In genomic region chr2:44546469-44547127, GRCh38 we compare ENCODE assay signal across 24 cellular contexts.
DNase-seq lines count a peak whose midpoint lies in the region; ATAC-seq, FAIRE-seq and TF ChIP-seq lines count a peak whose summit lies in the region.
"Had no signal": no experiment of that assay in that cellular context is flagged by ENCODE, and none has a peak within 500 bp of the region (broad histone marks: within the 10 kb centered on the region; RNA-seq: fewer than 3 reads in every experiment).

No MANE protein-coding gene starts in this region.

- no peak overlapping the region for H2BK15ac ChIP-seq in mesenchymal stem cell (ENCODE audit: low read depth, poor library complexity, severe bottlenecking)

- in situ Hi-C loops in GM13977 (cut with MboI; ENCODE audit: low pct_unique_long_range_greater_than_20kb, low sequenced_read_pairs, unreplicated experiment), result no loop called here
- in situ Hi-C loops in GM12878 (cut with MboI), result no loop called here

- peak in 1 of 2 experiments; percentile 37; a peak in 1 of 4 replicates for TF ChIP-seq EP300 in GM12878 (IDR thresholded peaks at IDR 0.05; ENCODE audit: borderline replicate concordance in 1 of 2, control insufficient read depth in 1 of 2, low read depth in 2 of 2, low read length in 2 of 2)

- H3K18ac ChIP-seq in mesenchymal stem cell (ENCODE audit: low read depth in 1 of 2, low read length in 2 of 2), result no peak overlapping the region

- H3K4me2 ChIP-seq in GM12878 (ENCODE audit: control insufficient read depth, insufficient read depth) (no peak overlapping the region), mesenchymal stem cell (ENCODE audit: low read length, poor library complexity, severe bottlenecking) (no peak overlapping the region)

- H3K79me1 ChIP-seq in mesenchymal stem cell (replicated peaks; ENCODE audit: low read length, poor library complexity, severe bottlenecking), result peaks cover 7% of the 10 kb centered on the region

- no peak overlapping the region for H4K91ac ChIP-seq in mesenchymal stem cell (ENCODE audit: low read length)

- POLR2A ChIA-PET in GM12878 (lab: Charles Lee), result no interaction called here

- TF ChIP-seq RAD21 in GM12878 (IDR thresholded peaks at IDR 0.05; ENCODE audit: insufficient read depth, low read depth, low read length), result no peak

- intact Hi-C loops in GM12878 (cut with micrococcal nuclease; ENCODE audit: unreplicated experiment), result no loop called here

- H3K4ac ChIP-seq in mesenchymal stem cell (ENCODE audit: low read depth in 1 of 2, low read length in 2 of 2), result no peak overlapping the region

- H3K9ac ChIP-seq in GM12878 (ENCODE audit: control insufficient read depth, insufficient read depth, low read length), result no peak overlapping the region
- no peak overlapping the region for H3K9ac ChIP-seq in mesenchymal stem cell (ENCODE audit: low read length)

- H3K27ac ChIP-seq in GM12878 (ENCODE audit: control insufficient read depth, insufficient read depth), result no peak overlapping the region
- no peak overlapping the region for H3K27ac ChIP-seq in mesenchymal stem cell (ENCODE audit: low read length, poor library complexity, severe bottlenecking)
- H3K27ac ChIP-seq: ascending aorta, left lung, thoracic aorta had no signal

- H4K8ac ChIP-seq in mesenchymal stem cell (ENCODE audit: low read length), result no peak overlapping the region

- H3K27me3 ChIP-seq in BE2C, result no peaks in the 10 kb centered on the region
- no peaks in the 10 kb centered on the region for H3K27me3 ChIP-seq in GM12878 (replicated peaks in 1 of 2; ENCODE audit: control insufficient read depth in 2 of 2, insufficient read depth in 2 of 2, low read length in 1 of 2)
- no peaks in the 10 kb centered on the region for H3K27me3 ChIP-seq in mesenchymal stem cell (ENCODE audit: control insufficient read depth in 1 of 2, insufficient read depth in 1 of 2, low read length in 2 of 2)
- H3K27me3 ChIP-seq: ascending aorta, left lung had no signal

- SMC1A ChIA-PET in GM12878 (lab: Charles Lee; ENCODE audit: uncharacterized antibody, unreplicated experiment), result interaction anchor here (1.2 to 4.9 kb wide), 15 partner anchors 14 to 161 kb away, joined by 3 to 19 read pairs (median 5); no protein-coding TSS in a partner anchor

- no peak overlapping the region for H2BK120ac ChIP-seq in mesenchymal stem cell (ENCODE audit: low read depth, low read length)

- ATAC-seq in HG03175 (IDR thresholded peaks at IDR 0.05; ENCODE audit: unreplicated experiment) (peak; percentile 39), GM12878 (peak; percentile 90), HG03039 (IDR thresholded peaks at IDR 0.05; ENCODE audit: unreplicated experiment) (no peak), GM18520 (IDR thresholded peaks at IDR 0.05; ENCODE audit: unreplicated experiment) (no peak)
- ATAC-seq: activated CD8-positive, alpha-beta T cell treated with anti-CD3 and anti-CD28 coated beads for 36 hours; activated T-cell treated with anti-CD3 and anti-CD28 coated beads, Interleukin-2, amount 50 U/mL, for 4 hours; left lung had no signal

- H3K23ac ChIP-seq in mesenchymal stem cell (ENCODE audit: low read length in 2 of 2), result no peak overlapping the region

- peak overlapping the region; percentile 2 for H3K4me3 ChIP-seq in BE2C (ENCODE audit: low read depth, low read length)
- H3K4me3 ChIP-seq in GM12878, result no peak overlapping the region
- H3K4me3 ChIP-seq in mesenchymal stem cell (ENCODE audit: insufficient read depth in 1 of 2, low read depth in 1 of 2, low read length in 2 of 2), result no peak overlapping the region
- H3K4me3 ChIP-seq: ascending aorta, left lung, thoracic aorta had no signal

- TF ChIP-seq POLR2A in GM12878 (IDR thresholded peaks at IDR 0.05; ENCODE audit: low read depth, low read length), result no peak

- H2AK5ac ChIP-seq in mesenchymal stem cell (ENCODE audit: low read length, severe bottlenecking), result no peak overlapping the region

- H3K9me3 ChIP-seq in BE2C (no peaks in the 10 kb centered on the region), GM12878 (replicated peaks; ENCODE audit: control insufficient read depth, insufficient read depth, low read length) (no peaks in the 10 kb centered on the region), mesenchymal stem cell (ENCODE audit: control insufficient read depth, low read length) (no peaks in the 10 kb centered on the region)
- H3K9me3 ChIP-seq: ascending aorta, left lung, thoracic aorta had no signal

- H2AFZ ChIP-seq in GM12878 (ENCODE audit: control insufficient read depth, low read depth, low read length) (no peak overlapping the region), mesenchymal stem cell (ENCODE audit: low read depth, low read length) (no peak overlapping the region)

- H2BK12ac ChIP-seq in mesenchymal stem cell (ENCODE audit: low read length in 2 of 2), result no peak overlapping the region

- no TSS peak for BruUV-seq in GM12878 (replicated peaks; lab: Mats Ljungman, UMichigan)

- peak; percentile 56 for DNase-seq in BE2C
- DNase-seq in GM13977 (ENCODE audit: low spot score), result peak; percentile 24
- DNase-seq in GM12878 (ENCODE audit: low read depth, low spot score), result peak; percentile 5
- no peak for DNase-seq in mesenchymal stem cell
- DNase-seq in SW 1271 (lab: John Stamatoyannopoulos, UW), result no peak
- DNase-seq: activated CD4-positive, CD25-positive, alpha-beta regulatory T cell; activated CD8-positive, alpha-beta T cell treated with anti-CD3 and anti-CD28 coated beads for 36 hours; activated naive CD4-positive, alpha-beta T cell treated with anti-CD3 and anti-CD28 coated beads, Interleukin-2, amount 50 U/mL, for 16 hours; activated T-cell treated with anti-CD3 and anti-CD28 coated beads, Interleukin-2, amount 50 U/mL, for 4 hours; CD4-positive, alpha-beta T cell; DMS153; effector CD8-positive, alpha-beta T cell; GF-D8; left lung; NCI-H2029; NCI-H526 treated with DMSO at 0.1 percent for 48 hours; OCI-M1; SIG-M5 had no signal

- CTCF ChIA-PET in GM12878 (lab: Yijun Ruan, JAX), result interaction anchor here (0.9 to 2.9 kb wide), 6 partner anchors 9 to 502 kb away, joined by 3 to 17 read pairs (median 4); no protein-coding TSS in a partner anchor

- no peaks in the 10 kb centered on the region for H3K79me2 ChIP-seq in GM12878 (ENCODE audit: control insufficient read depth, insufficient read depth, low read length)

- H3K36me3 ChIP-seq in BE2C (no peaks in the 10 kb centered on the region), GM12878 (ENCODE audit: control insufficient read depth in 2 of 2, insufficient read depth in 2 of 2, low read length in 1 of 2) (no peaks in the 10 kb centered on the region), mesenchymal stem cell (ENCODE audit: control insufficient read depth in 1 of 2, insufficient read depth in 2 of 2, low read depth in 1 of 2, low read length in 2 of 2) (no peaks in the 10 kb centered on the region)
- H3K36me3 ChIP-seq: ascending aorta, left lung, thoracic aorta had no signal

- H4K20me1 ChIP-seq in GM12878 (ENCODE audit: control insufficient read depth, insufficient read depth), result no peaks in the 10 kb centered on the region

- no peak for FAIRE-seq in GM12878 (lab: Jason Lieb, UNC)
- FAIRE-seq: H54 had no signal

- WGBS in GM12878 (ENCODE audit: insufficient coverage, insufficient replicate concordance, low lambda C conversion rate, missing lambda C conversion rate), result 26% methylated on average over 2 of the region's 2 CpGs
- WGBS in mesenchymal stem cell, result 81% methylated on average over 2 of the region's 2 CpGs

- TF ChIP-seq CTCF in BE2C (IDR thresholded peaks at IDR 0.05; ENCODE audit: low read depth, low read length) (no peak), GM13977 (IDR thresholded peaks at IDR 0.05; ENCODE audit: extremely low read depth, insufficient read depth, missing control alignments) (no peak), GM12878 (IDR thresholded peaks at IDR 0.05 in 2 of 3, conservative IDR thresholded peaks at IDR 0.05 in 1 of 3; ENCODE audit: control insufficient read depth in 2 of 3, extremely low read depth in 1 of 3, insufficient read depth in 1 of 3, low read depth in 3 of 3, low read length in 3 of 3) (no peak)

- H2BK5ac ChIP-seq in mesenchymal stem cell (ENCODE audit: low read depth, low read length, poor library complexity, severe bottlenecking), result no peak overlapping the region

- no peak overlapping the region for H3K14ac ChIP-seq in mesenchymal stem cell (ENCODE audit: low read length in 2 of 2)

- RAD21 ChIA-PET in GM12878 (lab: Charles Lee; ENCODE audit: unreplicated experiment), result interaction anchor here (0.5 to 1.4 kb wide), 5 partner anchors 52 to 225 kb away, joined by 3 to 5 read pairs (median 3); no protein-coding TSS in a partner anchor

- H3K4me1 ChIP-seq in BE2C, result peaks cover 52% of the 10 kb centered on the region
- H3K4me1 ChIP-seq in GM12878 (ENCODE audit: control insufficient read depth, insufficient read depth, low read length), result peaks cover 5% of the 10 kb centered on the region
- no peaks in the 10 kb centered on the region for H3K4me1 ChIP-seq in mesenchymal stem cell (ENCODE audit: control insufficient read depth, insufficient read depth, low read depth, low read length)
- H3K4me1 ChIP-seq: left lung had no signal

TF ChIP-seq in GM12878, 131 proteins besides CTCF, POLR2A, EP300 and RAD21 (continues in another document):
- TF ChIP-seq RELB (IDR thresholded peaks at IDR 0.05; ENCODE audit: low read depth), result 0 out of 2 replicates have a peak, but pooled peaks have one; percentile 24
- peak; percentile 16; the same call in 1 of the 2 replicates for TF ChIP-seq NFIC (IDR thresholded peaks at IDR 0.05; ENCODE audit: low read depth, low read length)
- TF ChIP-seq MTA2 (IDR thresholded peaks at IDR 0.05; ENCODE audit: low read depth), result peak; percentile 37; the same call in 1 of the 2 replicates
- TF ChIP-seq RUNX3 (IDR thresholded peaks at IDR 0.05; ENCODE audit: low read length), result peak; percentile 45; the same call in 1 of the 2 replicates
- TF ChIP-seq JUNB (IDR thresholded peaks at IDR 0.05), result peak; percentile 39
- TF ChIP-seq ATF7 (IDR thresholded peaks at IDR 0.05; ENCODE audit: low read depth), result peak; percentile 69
- peak; percentile 38; the same call in 1 of the 2 replicates for TF ChIP-seq SPI1 (IDR thresholded peaks at IDR 0.05; ENCODE audit: borderline replicate concordance, insufficient read depth, low read depth, low read length)
- TF ChIP-seq NR2C1 (IDR thresholded peaks at IDR 0.05), result no peak
- no peak for TF ChIP-seq GABPA (IDR thresholded peaks at IDR 0.05; ENCODE audit: low read depth)
- 0 out of 2 replicates have a peak, but pooled peaks have one; percentile 44 for TF ChIP-seq DPF2 (IDR thresholded peaks at IDR 0.05)

Comparison
In these comparisons a context has a peak if more than half of its experiments do, and no peak if none do; other contexts are left out.
1. DNase-seq: peak in BE2C (single experiment), GM13977 (single experiment) and GM12878 (single experiment); none in mesenchymal stem cell (single experiment) and SW 1271 (0 of 2).
2. ATAC-seq: peak in HG03175 (single experiment) and GM12878 (single experiment); none in HG03039 (single experiment) and GM18520 (single experiment).